ENCODE assay signal across 8 cellular contexts in genomic region chr5:160423025-160423554, GRCh38. TPM values are rescaled to one million over a fixed set of nuclear protein-coding genes. Genes with fewer than 3 reads are reported as not detected.
DNase-seq lines count a peak whose midpoint lies in the region; ATAC-seq and TF ChIP-seq lines count a peak whose summit lies in the region.

No MANE protein-coding gene starts in this region.

- H3K27ac ChIP-seq in MM.1S (ENCODE audit: low read length) = no peak overlapping the region

- DNase-seq in G401 (ENCODE audit: low spot score) = peak; percentile 30
- DNase-seq in MM.1S = no peak
- no peak for DNase-seq in activated T-helper 1 cell treated with anti-CD3 and anti-CD28 coated beads, Interleukin-12 subunit alpha, Interleukin-12 subunit beta, Interleukin-2, Interleukin-4 antibody, amounts not matched to agents 30 ng/mL and 10 ng/mL and 1 ng/mL, durations not matched to agents 14 hours and 24 hours and 36 hours (ENCODE audit: low spot score)
- DNase-seq in lower leg skin (ENCODE audit: low spot score in 2 of 2) = no peak
- DNase-seq in SK-N-DZ (ENCODE audit: low spot score) = no peak

- peak overlapping the region; percentile 97 for H3K4me3 Mint-ChIP-seq in activated T-helper 1 cell treated with anti-CD3 and anti-CD28 coated beads, Interleukin-12 subunit alpha, Interleukin-12 subunit beta, Interleukin-2, Interleukin-4 antibody, amounts not matched to agents 30 ng/mL and 10 ng/mL and 1 ng/mL, durations not matched to agents 14 hours and 24 hours and 36 hours
- H3K4me3 Mint-ChIP-seq in nephron = peak overlapping the region; percentile 93 to 95 (median 95)

- intact Hi-C loops in activated T-helper 1 cell treated with anti-CD3 and anti-CD28 coated beads, Interleukin-12 subunit alpha, Interleukin-12 subunit beta, Interleukin-2, Interleukin-4 antibody, amounts not matched to agents 30 ng/mL and 10 ng/mL and 1 ng/mL, durations not matched to agents 14 hours and 24 hours and 36 hours (cut with micrococcal nuclease) = loop anchor here (5.0 kb wide), 1 partner anchor 1216 kb away; the partner anchor contains the start of gene RNF145
- intact Hi-C loops in lower leg skin (cut with DNase I; ENCODE audit: low total_unique reads) = no loop called here

- no peaks in the 10 kb centered on the region for H3K9me3 ChIP-seq in MM.1S (replicated peaks; ENCODE audit: insufficient read depth, low read length)

- H3K36me3 ChIP-seq in MM.1S (replicated peaks; ENCODE audit: insufficient read depth, low read length) = peaks cover 4% of the 10 kb centered on the region; the same call in 1 of the 2 replicates

- in situ Hi-C loops in G401 (cut with HindIII; ENCODE audit: low sequenced_read_pairs) = no loop called here

- H3K27ac Mint-ChIP-seq in activated T-helper 1 cell treated with anti-CD3 and anti-CD28 coated beads, Interleukin-12 subunit alpha, Interleukin-12 subunit beta, Interleukin-2, Interleukin-4 antibody, amounts not matched to agents 30 ng/mL and 10 ng/mL and 1 ng/mL, durations not matched to agents 14 hours and 24 hours and 36 hours = peak overlapping the region; percentile 36
- no peak overlapping the region for H3K27ac Mint-ChIP-seq in nephron

- no peaks in the 10 kb centered on the region for H4K20me1 ChIP-seq in MM.1S (ENCODE audit: insufficient read depth, low read length)

- H3K4me2 ChIP-seq in MM.1S (ENCODE audit: low read depth, low read length) = peak overlapping the region; percentile 73

- peak overlapping the region; percentile 63; the same call in 1 of the 2 replicates for H3K9ac ChIP-seq in MM.1S (ENCODE audit: low read length)

- H3K27me3 Mint-ChIP-seq in activated T-helper 1 cell treated with anti-CD3 and anti-CD28 coated beads, Interleukin-12 subunit alpha, Interleukin-12 subunit beta, Interleukin-2, Interleukin-4 antibody, amounts not matched to agents 30 ng/mL and 10 ng/mL and 1 ng/mL, durations not matched to agents 14 hours and 24 hours and 36 hours (ENCODE audit: insufficient read depth) = no peaks in the 10 kb centered on the region
- no peaks in the 10 kb centered on the region for H3K27me3 Mint-ChIP-seq in nephron (ENCODE audit: low read depth)

- WGBS in lower leg skin, 2 donors = 27 to 30% methylated on average over 2 of the region's 2 CpGs

- peaks cover 28% of the 10 kb centered on the region for H3F3A ChIP-seq in MM.1S (ENCODE audit: insufficient read depth, low read length)

- ATAC-seq in GM18505 (IDR thresholded peaks at IDR 0.05; ENCODE audit: unreplicated experiment) (no peak), HG03175 (IDR thresholded peaks at IDR 0.05; ENCODE audit: unreplicated experiment) (no peak)

- TF ChIP-seq CTCF in MM.1S (IDR thresholded peaks at IDR 0.05; ENCODE audit: low read length) (no peak), nephron (IDR thresholded peaks at IDR 0.05; ENCODE audit: unreplicated experiment in 3 of 3) (no peak), lower leg skin (IDR thresholded peaks at IDR 0.05) (no peak)

- no peaks in the 10 kb centered on the region for H3K9me2 ChIP-seq in MM.1S (replicated peaks; ENCODE audit: insufficient read depth, low read length)

- TF ChIP-seq POLR2A in GM18505 (IDR thresholded peaks at IDR 0.05; ENCODE audit: borderline replicate concordance, extremely low read depth, insufficient read depth, insufficient read length) = no peak
- TF ChIP-seq POLR2A in lower leg skin (IDR thresholded peaks at IDR 0.05) = no peak

- no peaks in the 10 kb centered on the region for H3K27me3 ChIP-seq in MM.1S (replicated peaks; ENCODE audit: insufficient read depth, low read length)

- no peaks in the 10 kb centered on the region for H3K9me3 Mint-ChIP-seq in activated T-helper 1 cell treated with anti-CD3 and anti-CD28 coated beads, Interleukin-12 subunit alpha, Interleukin-12 subunit beta, Interleukin-2, Interleukin-4 antibody, amounts not matched to agents 30 ng/mL and 10 ng/mL and 1 ng/mL, durations not matched to agents 14 hours and 24 hours and 36 hours
- no peaks in the 10 kb centered on the region for H3K9me3 Mint-ChIP-seq in nephron

- peaks cover 22% of the 10 kb centered on the region for H3K36me3 Mint-ChIP-seq in activated T-helper 1 cell treated with anti-CD3 and anti-CD28 coated beads, Interleukin-12 subunit alpha, Interleukin-12 subunit beta, Interleukin-2, Interleukin-4 antibody, amounts not matched to agents 30 ng/mL and 10 ng/mL and 1 ng/mL, durations not matched to agents 14 hours and 24 hours and 36 hours (ENCODE audit: low read depth)
- peaks cover 19% of the 10 kb centered on the region for H3K36me3 Mint-ChIP-seq in nephron (ENCODE audit: low read depth)

- H3K4me1 ChIP-seq in MM.1S (ENCODE audit: low read length) = peaks cover 27% of the 10 kb centered on the region

- H2AFZ ChIP-seq in MM.1S (ENCODE audit: low read length) = no peak overlapping the region

- H3K79me2 ChIP-seq in MM.1S (ENCODE audit: low read length) = peaks cover 43% of the 10 kb centered on the region

- H3K4me3 ChIP-seq in MM.1S (ENCODE audit: low read length) (peak overlapping the region; percentile 81), lower leg skin (ENCODE audit: low read depth, poor library complexity, severe bottlenecking) (no peak overlapping the region)

- H3K4me1 Mint-ChIP-seq in activated T-helper 1 cell treated with anti-CD3 and anti-CD28 coated beads, Interleukin-12 subunit alpha, Interleukin-12 subunit beta, Interleukin-2, Interleukin-4 antibody, amounts not matched to agents 30 ng/mL and 10 ng/mL and 1 ng/mL, durations not matched to agents 14 hours and 24 hours and 36 hours (ENCODE audit: low read depth) = peaks cover 66% of the 10 kb centered on the region
- peaks cover 55% of the 10 kb centered on the region for H3K4me1 Mint-ChIP-seq in nephron

RNA-seq across cellular contexts. Expression of gene PTTG1, which starts 1.4 kb away (rescaled TPM):
- 403 and 415 TPM in 2 replicates for total RNA-seq in G401 (2014; rRNA removed; shearing (Covaris generic))
- total RNA-seq in activated T-helper 1 cell treated with anti-CD3 and anti-CD28 coated beads, Interleukin-12 subunit alpha, Interleukin-12 subunit beta, Interleukin-2, Interleukin-4 antibody, amounts not matched to agents 30 ng/mL and 10 ng/mL and 1 ng/mL, durations not matched to agents 14 hours and 24 hours and 36 hours = 69.9 and 75.5 TPM in 2 replicates
- total RNA-seq in lower leg skin = 10 to 100 TPM; 31.5 to 46.3 (median 43.0) TPM
- polyA plus RNA-seq in SK-N-DZ (2014; cell fraction: cytosol; rRNA removed) = 424 and 794 TPM in 2 replicates
- polyA plus RNA-seq in SK-N-DZ (2014; cell fraction: nucleus; rRNA removed) = 311 and 392 TPM in 2 replicates

RNA-seq across cellular contexts. Expression of gene SLU7, which starts 4.2 kb away (rescaled TPM):
- total RNA-seq in G401 (2014; rRNA removed; shearing (Covaris generic)) = 42.8 and 59.6 TPM in 2 replicates
- total RNA-seq in activated T-helper 1 cell treated with anti-CD3 and anti-CD28 coated beads, Interleukin-12 subunit alpha, Interleukin-12 subunit beta, Interleukin-2, Interleukin-4 antibody, amounts not matched to agents 30 ng/mL and 10 ng/mL and 1 ng/mL, durations not matched to agents 14 hours and 24 hours and 36 hours = 37.4 and 47.4 TPM in 2 replicates
- 100 to 1,000 TPM in 1 of 4 donors, 10 to 100 TPM in 3; 65.6 to 125 (median 87.5) TPM for total RNA-seq in lower leg skin
- 44.7 and 74.3 TPM in 2 replicates for polyA plus RNA-seq in SK-N-DZ (2014; cell fraction: cytosol; rRNA removed)
- 23.7 and 28.2 TPM in 2 replicates for polyA plus RNA-seq in SK-N-DZ (2014; cell fraction: nucleus; rRNA removed)

RNA-seq across cellular contexts. Expression of gene FAM200C, which starts 23.2 kb away (rescaled TPM):
- total RNA-seq in G401 (2014; rRNA removed; shearing (Covaris generic)) = 4.9 and 5.2 TPM in 2 replicates
- 0.65 and 0.98 TPM in 2 replicates for total RNA-seq in activated T-helper 1 cell treated with anti-CD3 and anti-CD28 coated beads, Interleukin-12 subunit alpha, Interleukin-12 subunit beta, Interleukin-2, Interleukin-4 antibody, amounts not matched to agents 30 ng/mL and 10 ng/mL and 1 ng/mL, durations not matched to agents 14 hours and 24 hours and 36 hours
- 1 to 10 TPM; 1.3 to 3.2 (median 2.3) TPM for total RNA-seq in lower leg skin
- 20.6 and 21.3 TPM in 2 replicates for polyA plus RNA-seq in SK-N-DZ (2014; cell fraction: cytosol; rRNA removed)
- 24.8 and 24.9 TPM in 2 replicates for polyA plus RNA-seq in SK-N-DZ (2014; cell fraction: nucleus; rRNA removed)

RNA-seq across cellular contexts. Expression of gene C1QTNF2, which starts 52.7 kb away (rescaled TPM):
- total RNA-seq in G401 (2014; rRNA removed; shearing (Covaris generic)) = not detected in 2 replicates
- not detected in 2 replicates for total RNA-seq in activated T-helper 1 cell treated with anti-CD3 and anti-CD28 coated beads, Interleukin-12 subunit alpha, Interleukin-12 subunit beta, Interleukin-2, Interleukin-4 antibody, amounts not matched to agents 30 ng/mL and 10 ng/mL and 1 ng/mL, durations not matched to agents 14 hours and 24 hours and 36 hours
- under 1 TPM in 2 of 4 donors, not detected in 2; 0.59 to 0.65 TPM for total RNA-seq in lower leg skin
- 0.31 TPM in 1 of 2 replicates, not detected in the other for polyA plus RNA-seq in SK-N-DZ (2014; cell fraction: cytosol; rRNA removed)
- 0.24 TPM in 1 of 2 replicates, not detected in the other for polyA plus RNA-seq in SK-N-DZ (2014; cell fraction: nucleus; rRNA removed)
